In the genomic region with DNA sequence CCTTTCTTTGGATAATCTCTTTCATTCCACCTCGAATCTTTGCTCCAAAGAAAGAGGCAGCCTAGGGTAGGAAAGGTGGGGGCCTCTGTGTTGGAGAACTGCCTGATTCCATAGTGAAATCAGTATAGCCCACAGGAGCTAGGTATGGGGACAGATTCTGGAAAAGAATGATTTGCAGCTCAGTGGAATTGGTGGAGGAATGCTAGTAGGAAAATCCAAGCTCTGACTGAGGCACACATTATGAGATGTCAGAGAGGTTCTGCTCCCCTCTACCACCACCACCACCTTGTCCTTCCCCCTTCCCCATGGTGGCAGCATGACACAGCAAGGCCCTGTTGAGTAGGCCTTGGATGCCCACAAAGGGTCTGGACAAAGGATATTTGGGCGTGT, we compare ENCODE assay signal across 8 cellular contexts. TPM values are rescaled to one million over a fixed set of nuclear protein-coding genes. Genes with fewer than 3 reads are reported as not detected.
DNase-seq lines count a peak whose midpoint lies in the region; ATAC-seq and TF ChIP-seq lines count a peak whose summit lies in the region.

No MANE protein-coding gene starts in this region.

- peak in 2 of 3 experiments; percentile 62 to 67 for DNase-seq in NCI-H1417 (lab: John Stamatoyannopoulos, UW)
- no peak for DNase-seq in NCI-H1417 treated with DMSO at 0.1 percent for 48 hours (lab: John Stamatoyannopoulos, UW)
- DNase-seq in NCI-H2227 (lab: John Stamatoyannopoulos, UW; ENCODE audit: unreplicated experiment) = peak; percentile 54
- DNase-seq in central memory CD8-positive, alpha-beta T cell (ENCODE audit: low spot score in 2 of 2) = no peak
- DNase-seq in progenitor cell of endocrine pancreas (ENCODE audit: low spot score, unreplicated experiment) = no peak
- DNase-seq in erythroblast (lab: John Stamatoyannopoulos, UW) = no peak
- DNase-seq in GOT3 (lab: John Stamatoyannopoulos, UW) = no peak

- H3K27me3 Mint-ChIP-seq in central memory CD8-positive, alpha-beta T cell = no peaks in the 10 kb centered on the region
- no peaks in the 10 kb centered on the region for H3K27me3 Mint-ChIP-seq in progenitor cell of endocrine pancreas

- H3K4me3 Mint-ChIP-seq in central memory CD8-positive, alpha-beta T cell = peak overlapping the region; percentile 92
- H3K4me3 Mint-ChIP-seq in progenitor cell of endocrine pancreas (ENCODE audit: low read depth) = peak overlapping the region; percentile 86

- ATAC-seq in central memory CD8-positive, alpha-beta T cell (replicated peaks; ENCODE audit: extremely low read depth, poor library complexity, severe bottlenecking) = no peak
- no peak for ATAC-seq in HG03095 (IDR thresholded peaks at IDR 0.05; ENCODE audit: unreplicated experiment)

- no peak for TF ChIP-seq CTCF in progenitor cell of endocrine pancreas (IDR thresholded peaks at IDR 0.05; ENCODE audit: unreplicated experiment)

- TF ChIP-seq POLR2A in erythroblast (IDR thresholded peaks at IDR 0.05; ENCODE audit: low read length) = no peak

- peaks cover 32% of the 10 kb centered on the region for H3K36me3 Mint-ChIP-seq in central memory CD8-positive, alpha-beta T cell (ENCODE audit: insufficient read depth)
- H3K36me3 Mint-ChIP-seq in progenitor cell of endocrine pancreas (ENCODE audit: insufficient read depth) = peaks cover 24% of the 10 kb centered on the region

- H3K9me3 Mint-ChIP-seq in central memory CD8-positive, alpha-beta T cell = no peaks in the 10 kb centered on the region
- H3K9me3 Mint-ChIP-seq in progenitor cell of endocrine pancreas (ENCODE audit: low read depth) = no peaks in the 10 kb centered on the region

- peak overlapping the region; percentile 91 for H3K27ac Mint-ChIP-seq in central memory CD8-positive, alpha-beta T cell (ENCODE audit: low read depth)
- H3K27ac Mint-ChIP-seq in progenitor cell of endocrine pancreas = peak overlapping the region; percentile 91

- H3K4me1 Mint-ChIP-seq in central memory CD8-positive, alpha-beta T cell = peaks cover 45% of the 10 kb centered on the region
- H3K4me1 Mint-ChIP-seq in progenitor cell of endocrine pancreas (ENCODE audit: low read depth) = peaks cover 55% of the 10 kb centered on the region

RNA-seq across cellular contexts. Expression of a gene that starts 0.8 kb away (rescaled TPM):
- 29.5 and 30.0 TPM in 2 replicates for total RNA-seq in progenitor cell of endocrine pancreas

RNA-seq across cellular contexts. Expression of a gene that starts 1.6 kb away (rescaled TPM):
- 101 and 105 TPM in 2 replicates for total RNA-seq in progenitor cell of endocrine pancreas

RNA-seq across cellular contexts. Expression of a gene that starts 9.6 kb away (rescaled TPM):
- total RNA-seq in progenitor cell of endocrine pancreas = 12.4 and 12.7 TPM in 2 replicates

RNA-seq across cellular contexts. Expression of a gene that starts 13.5 kb away (rescaled TPM):
- 4.5 and 7.0 TPM in 2 replicates for total RNA-seq in progenitor cell of endocrine pancreas

RNA-seq across cellular contexts. Expression of a gene that starts 24.6 kb away (rescaled TPM):
- 0.91 and 0.93 TPM in 2 replicates for total RNA-seq in progenitor cell of endocrine pancreas

Comparison
In these comparisons a context has a peak if more than half of its experiments do, and no peak if none do; other contexts are left out.
1. DNase-seq: peak in NCI-H1417 (2 of 3) and NCI-H2227 (single experiment); none in NCI-H1417 treated with DMSO at 0.1 percent for 48 hours (single experiment), central memory CD8-positive, alpha-beta T cell (0 of 2), progenitor cell of endocrine pancreas (single experiment), erythroblast (0 of 2) and GOT3 (single experiment).